In the genomic region with DNA sequence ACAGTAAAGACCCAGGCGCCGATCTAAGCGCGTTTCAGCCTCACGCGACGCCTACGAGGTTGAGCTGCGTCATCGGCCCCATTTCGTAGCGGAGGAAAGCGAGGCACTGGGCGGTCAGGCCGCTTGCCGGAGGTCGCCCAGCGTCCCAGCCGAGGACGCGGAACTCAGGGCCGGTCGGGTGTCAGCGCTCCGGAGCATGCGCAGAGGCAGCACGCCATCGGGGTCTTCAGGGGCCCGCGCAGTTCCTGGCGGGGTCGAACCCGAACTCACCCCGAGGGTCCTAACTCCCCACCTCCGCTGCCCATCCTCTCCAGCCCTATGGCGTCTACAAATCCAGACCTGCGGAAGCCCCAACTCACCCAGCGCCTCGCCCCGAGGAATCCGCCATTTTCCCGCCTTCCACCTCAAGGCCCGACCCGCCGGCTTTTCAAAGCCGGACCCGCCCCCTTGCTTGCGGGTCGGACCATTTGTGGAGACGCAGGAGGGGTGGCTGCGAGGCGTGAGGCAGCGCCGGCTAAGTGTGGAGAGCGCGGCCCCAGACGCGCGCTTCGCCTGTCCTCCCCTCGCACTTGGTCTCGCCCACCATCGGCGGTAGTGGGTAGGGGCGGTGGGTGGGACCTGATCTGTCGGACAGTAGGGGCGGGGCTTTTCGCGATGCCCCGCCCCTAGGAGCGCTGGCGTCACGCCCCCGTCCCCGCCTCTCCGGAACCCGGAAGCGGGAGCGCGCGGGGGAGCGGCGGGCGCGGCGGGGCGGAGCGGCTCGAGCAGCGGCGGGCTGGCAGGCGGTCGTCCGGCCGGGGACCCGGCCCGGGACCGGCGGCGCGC, we compare ENCODE assay signal across 1 cellular context.
TF ChIP-seq lines count a peak whose summit lies in the region.

Gene HAUS8, minus strand, starts transcription at position 418 of the 825 bp plus-strand sequence. Its CDS starts 30 bp downstream, at position 388.
Gene MYO9B, plus strand, starts transcription at position 743 of the 825 bp plus-strand sequence. CDS start 25,941 bp downstream, outside the sequence.

TF ChIP-seq in HepG2, 621 proteins besides CTCF, POLR2A, EP300 and RAD21 (continues in another document):
- TF ChIP-seq ATM (IDR thresholded peaks at IDR 0.05; ENCODE audit: borderline replicate concordance) (no peak), ZNF737 (CRISPR knock-in tag; IDR thresholded peaks at IDR 0.05; ENCODE audit: borderline replicate concordance) (no peak), NFYB (CRISPR knock-in tag; IDR thresholded peaks at IDR 0.05) (0 out of 2 replicates have a peak, but pooled peaks have one; percentile 33), DPF2 (CRISPR knock-in tag; IDR thresholded peaks at IDR 0.05; ENCODE audit: borderline replicate concordance, low read depth) (no peak), SALL1 (CRISPR knock-in tag; IDR thresholded peaks at IDR 0.05) (peak; percentile 68), GMEB2 (CRISPR knock-in tag; IDR thresholded peaks at IDR 0.05; ENCODE audit: low read depth) (peak; percentile 34; the same call in 1 of the 2 replicates), MIXL1 (CRISPR knock-in tag; IDR thresholded peaks at IDR 0.05) (no peak), ATF7 (IDR thresholded peaks at IDR 0.05) (peak; percentile 86), ATF7 (CRISPR knock-in tag; IDR thresholded peaks at IDR 0.05) (no peak), GZF1 (CRISPR knock-in tag; IDR thresholded peaks at IDR 0.05) (peak; percentile 66; the same call in 1 of the 2 replicates), ZNF264 (CRISPR knock-in tag; IDR thresholded peaks at IDR 0.05) (peak; percentile 79; the same call in 1 of the 2 replicates), SAP130 (CRISPR knock-in tag; IDR thresholded peaks at IDR 0.05; ENCODE audit: low read depth) (peak; percentile 98), ZNF781 (CRISPR knock-in tag; IDR thresholded peaks at IDR 0.05; ENCODE audit: borderline replicate concordance, not compliant biosample characterization) (peak; percentile 87), TOPORS (CRISPR knock-in tag; IDR thresholded peaks at IDR 0.05) (peak; percentile 64; the same call in 1 of the 2 replicates), TEAD3 (CRISPR knock-in tag; optimal IDR thresholded peaks at IDR 0.05; ENCODE audit: borderline replicate concordance) (peak; percentile 33), KMT2B (CRISPR knock-in tag; IDR thresholded peaks at IDR 0.05) (peak; percentile 65), MATR3 (CRISPR knock-in tag; IDR thresholded peaks at IDR 0.05) (no peak), ZNF580 (CRISPR knock-in tag; IDR thresholded peaks at IDR 0.05; ENCODE audit: borderline replicate concordance, low read depth) (peak; percentile 86; the same call in 1 of the 2 replicates), ZNF607 (CRISPR knock-in tag; IDR thresholded peaks at IDR 0.05; ENCODE audit: borderline replicate concordance) (peak; percentile 89), ZNF256 (CRISPR knock-in tag; conservative IDR thresholded peaks at IDR 0.05) (0 out of 2 replicates have a peak, but pooled peaks have one; percentile 20), ARNTL (CRISPR knock-in tag; IDR thresholded peaks at IDR 0.05) (peak; percentile 59), NFE2 (CRISPR knock-in tag; IDR thresholded peaks at IDR 0.05) (no peak), ZFP82 (CRISPR knock-in tag; IDR thresholded peaks at IDR 0.05; ENCODE audit: borderline replicate concordance) (no peak; the same call in 1 of the 2 replicates), ZNF713 (CRISPR knock-in tag; IDR thresholded peaks at IDR 0.05) (peak; percentile 89; the same call in 1 of the 2 replicates), RNF2 (conservative IDR thresholded peaks at IDR 0.05; ENCODE audit: low read depth) (peak; percentile 86; the same call in 1 of the 2 replicates), MAFG (CRISPR knock-in tag; IDR thresholded peaks at IDR 0.05) (no peak), ZNF720 (CRISPR knock-in tag; IDR thresholded peaks at IDR 0.05) (no peak), ZNF557 (CRISPR knock-in tag; IDR thresholded peaks at IDR 0.05) (no peak), NR2F6 (IDR thresholded peaks at IDR 0.05) (peak; percentile 17; the same call in 1 of the 2 replicates), NR2F6 (CRISPR knock-in tag; IDR thresholded peaks at IDR 0.05) (peak; percentile 13; the same call in 1 of the 2 replicates), ELK4 (CRISPR knock-in tag; IDR thresholded peaks at IDR 0.05; ENCODE audit: borderline replicate concordance) (no peak), ZNF691 (CRISPR knock-in tag; IDR thresholded peaks at IDR 0.05; ENCODE audit: borderline replicate concordance, low read depth) (peak; percentile 30), ZFAT (CRISPR knock-in tag; conservative IDR thresholded peaks at IDR 0.05) (no peak), ZNF367 (CRISPR knock-in tag; IDR thresholded peaks at IDR 0.05; ENCODE audit: borderline replicate concordance) (no peak), MAFF (IDR thresholded peaks at IDR 0.05; ENCODE audit: low read depth, low read length) (peak; percentile 3; the same call in 1 of the 2 replicates), ZNF430 (CRISPR knock-in tag; IDR thresholded peaks at IDR 0.05) (peak; percentile 80; the same call in 1 of the 2 replicates), MED13 (CRISPR knock-in tag; IDR thresholded peaks at IDR 0.05) (0 out of 2 replicates have a peak, but pooled peaks have one; percentile 42), RFX5 (IDR thresholded peaks at IDR 0.05; ENCODE audit: low read depth, low read length) (0 out of 2 replicates have a peak, but pooled peaks have one; percentile 41), ASH2L (IDR thresholded peaks at IDR 0.05; ENCODE audit: insufficient read length, low read depth, low read length) (peak; percentile 57), ZNF138 (CRISPR knock-in tag; IDR thresholded peaks at IDR 0.05; ENCODE audit: low read depth) (peak; percentile 45; the same call in 1 of the 2 replicates)
- TF ChIP-seq, protein P1, sequence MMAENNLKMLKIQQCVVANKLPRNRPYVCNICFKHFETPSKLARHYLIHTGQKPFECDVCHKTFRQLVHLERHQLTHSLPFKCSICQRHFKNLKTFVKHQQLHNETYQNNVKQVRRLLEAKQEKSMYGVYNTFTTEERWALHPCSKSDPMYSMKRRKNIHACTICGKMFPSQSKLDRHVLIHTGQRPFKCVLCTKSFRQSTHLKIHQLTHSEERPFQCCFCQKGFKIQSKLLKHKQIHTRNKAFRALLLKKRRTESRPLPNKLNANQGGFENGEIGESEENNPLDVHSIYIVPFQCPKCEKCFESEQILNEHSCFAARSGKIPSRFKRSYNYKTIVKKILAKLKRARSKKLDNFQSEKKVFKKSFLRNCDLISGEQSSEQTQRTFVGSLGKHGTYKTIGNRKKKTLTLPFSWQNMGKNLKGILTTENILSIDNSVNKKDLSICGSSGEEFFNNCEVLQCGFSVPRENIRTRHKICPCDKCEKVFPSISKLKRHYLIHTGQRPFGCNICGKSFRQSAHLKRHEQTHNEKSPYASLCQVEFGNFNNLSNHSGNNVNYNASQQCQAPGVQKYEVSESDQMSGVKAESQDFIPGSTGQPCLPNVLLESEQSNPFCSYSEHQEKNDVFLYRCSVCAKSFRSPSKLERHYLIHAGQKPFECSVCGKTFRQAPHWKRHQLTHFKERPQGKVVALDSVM (CRISPR knock-in tag; IDR thresholded peaks at IDR 0.05) = no peak
- TF ChIP-seq, protein P2, sequence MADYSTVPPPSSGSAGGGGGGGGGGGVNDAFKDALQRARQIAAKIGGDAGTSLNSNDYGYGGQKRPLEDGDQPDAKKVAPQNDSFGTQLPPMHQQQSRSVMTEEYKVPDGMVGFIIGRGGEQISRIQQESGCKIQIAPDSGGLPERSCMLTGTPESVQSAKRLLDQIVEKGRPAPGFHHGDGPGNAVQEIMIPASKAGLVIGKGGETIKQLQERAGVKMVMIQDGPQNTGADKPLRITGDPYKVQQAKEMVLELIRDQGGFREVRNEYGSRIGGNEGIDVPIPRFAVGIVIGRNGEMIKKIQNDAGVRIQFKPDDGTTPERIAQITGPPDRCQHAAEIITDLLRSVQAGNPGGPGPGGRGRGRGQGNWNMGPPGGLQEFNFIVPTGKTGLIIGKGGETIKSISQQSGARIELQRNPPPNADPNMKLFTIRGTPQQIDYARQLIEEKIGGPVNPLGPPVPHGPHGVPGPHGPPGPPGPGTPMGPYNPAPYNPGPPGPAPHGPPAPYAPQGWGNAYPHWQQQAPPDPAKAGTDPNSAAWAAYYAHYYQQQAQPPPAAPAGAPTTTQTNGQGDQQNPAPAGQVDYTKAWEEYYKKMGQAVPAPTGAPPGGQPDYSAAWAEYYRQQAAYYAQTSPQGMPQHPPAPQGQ (CRISPR knock-in tag; IDR thresholded peaks at IDR 0.05; ENCODE audit: borderline replicate concordance) = no peak
- TF ChIP-seq, protein P3, sequence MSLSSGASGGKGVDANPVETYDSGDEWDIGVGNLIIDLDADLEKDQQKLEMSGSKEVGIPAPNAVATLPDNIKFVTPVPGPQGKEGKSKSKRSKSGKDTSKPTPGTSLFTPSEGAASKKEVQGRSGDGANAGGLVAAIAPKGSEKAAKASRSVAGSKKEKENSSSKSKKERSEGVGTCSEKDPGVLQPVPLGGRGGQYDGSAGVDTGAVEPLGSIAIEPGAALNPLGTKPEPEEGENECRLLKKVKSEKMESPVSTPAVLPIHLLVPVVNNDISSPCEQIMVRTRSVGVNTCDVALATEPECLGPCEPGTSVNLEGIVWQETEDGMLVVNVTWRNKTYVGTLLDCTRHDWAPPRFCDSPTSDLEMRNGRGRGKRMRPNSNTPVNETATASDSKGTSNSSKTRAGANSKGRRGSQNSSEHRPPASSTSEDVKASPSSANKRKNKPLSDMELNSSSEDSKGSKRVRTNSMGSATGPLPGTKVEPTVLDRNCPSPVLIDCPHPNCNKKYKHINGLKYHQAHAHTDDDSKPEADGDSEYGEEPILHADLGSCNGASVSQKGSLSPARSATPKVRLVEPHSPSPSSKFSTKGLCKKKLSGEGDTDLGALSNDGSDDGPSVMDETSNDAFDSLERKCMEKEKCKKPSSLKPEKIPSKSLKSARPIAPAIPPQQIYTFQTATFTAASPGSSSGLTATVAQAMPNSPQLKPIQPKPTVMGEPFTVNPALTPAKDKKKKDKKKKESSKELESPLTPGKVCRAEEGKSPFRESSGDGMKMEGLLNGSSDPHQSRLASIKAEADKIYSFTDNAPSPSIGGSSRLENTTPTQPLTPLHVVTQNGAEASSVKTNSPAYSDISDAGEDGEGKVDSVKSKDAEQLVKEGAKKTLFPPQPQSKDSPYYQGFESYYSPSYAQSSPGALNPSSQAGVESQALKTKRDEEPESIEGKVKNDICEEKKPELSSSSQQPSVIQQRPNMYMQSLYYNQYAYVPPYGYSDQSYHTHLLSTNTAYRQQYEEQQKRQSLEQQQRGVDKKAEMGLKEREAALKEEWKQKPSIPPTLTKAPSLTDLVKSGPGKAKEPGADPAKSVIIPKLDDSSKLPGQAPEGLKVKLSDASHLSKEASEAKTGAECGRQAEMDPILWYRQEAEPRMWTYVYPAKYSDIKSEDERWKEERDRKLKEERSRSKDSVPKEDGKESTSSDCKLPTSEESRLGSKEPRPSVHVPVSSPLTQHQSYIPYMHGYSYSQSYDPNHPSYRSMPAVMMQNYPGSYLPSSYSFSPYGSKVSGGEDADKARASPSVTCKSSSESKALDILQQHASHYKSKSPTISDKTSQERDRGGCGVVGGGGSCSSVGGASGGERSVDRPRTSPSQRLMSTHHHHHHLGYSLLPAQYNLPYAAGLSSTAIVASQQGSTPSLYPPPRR (CRISPR knock-in tag; IDR thresholded peaks at IDR 0.05; ENCODE audit: borderline replicate concordance) = peak; percentile 46; the same call in 1 of the 2 replicates
- TF ChIP-seq, protein P4, sequence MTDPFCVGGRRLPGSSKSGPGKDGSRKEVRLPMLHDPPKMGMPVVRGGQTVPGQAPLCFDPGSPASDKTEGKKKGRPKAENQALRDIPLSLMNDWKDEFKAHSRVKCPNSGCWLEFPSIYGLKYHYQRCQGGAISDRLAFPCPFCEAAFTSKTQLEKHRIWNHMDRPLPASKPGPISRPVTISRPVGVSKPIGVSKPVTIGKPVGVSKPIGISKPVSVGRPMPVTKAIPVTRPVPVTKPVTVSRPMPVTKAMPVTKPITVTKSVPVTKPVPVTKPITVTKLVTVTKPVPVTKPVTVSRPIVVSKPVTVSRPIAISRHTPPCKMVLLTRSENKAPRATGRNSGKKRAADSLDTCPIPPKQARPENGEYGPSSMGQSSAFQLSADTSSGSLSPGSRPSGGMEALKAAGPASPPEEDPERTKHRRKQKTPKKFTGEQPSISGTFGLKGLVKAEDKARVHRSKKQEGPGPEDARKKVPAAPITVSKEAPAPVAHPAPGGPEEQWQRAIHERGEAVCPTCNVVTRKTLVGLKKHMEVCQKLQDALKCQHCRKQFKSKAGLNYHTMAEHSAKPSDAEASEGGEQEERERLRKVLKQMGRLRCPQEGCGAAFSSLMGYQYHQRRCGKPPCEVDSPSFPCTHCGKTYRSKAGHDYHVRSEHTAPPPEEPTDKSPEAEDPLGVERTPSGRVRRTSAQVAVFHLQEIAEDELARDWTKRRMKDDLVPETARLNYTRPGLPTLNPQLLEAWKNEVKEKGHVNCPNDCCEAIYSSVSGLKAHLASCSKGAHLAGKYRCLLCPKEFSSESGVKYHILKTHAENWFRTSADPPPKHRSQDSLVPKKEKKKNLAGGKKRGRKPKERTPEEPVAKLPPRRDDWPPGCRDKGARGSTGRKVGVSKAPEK (CRISPR knock-in tag; IDR thresholded peaks at IDR 0.05; ENCODE audit: borderline replicate concordance) = no peak
